In the genomic region with DNA sequence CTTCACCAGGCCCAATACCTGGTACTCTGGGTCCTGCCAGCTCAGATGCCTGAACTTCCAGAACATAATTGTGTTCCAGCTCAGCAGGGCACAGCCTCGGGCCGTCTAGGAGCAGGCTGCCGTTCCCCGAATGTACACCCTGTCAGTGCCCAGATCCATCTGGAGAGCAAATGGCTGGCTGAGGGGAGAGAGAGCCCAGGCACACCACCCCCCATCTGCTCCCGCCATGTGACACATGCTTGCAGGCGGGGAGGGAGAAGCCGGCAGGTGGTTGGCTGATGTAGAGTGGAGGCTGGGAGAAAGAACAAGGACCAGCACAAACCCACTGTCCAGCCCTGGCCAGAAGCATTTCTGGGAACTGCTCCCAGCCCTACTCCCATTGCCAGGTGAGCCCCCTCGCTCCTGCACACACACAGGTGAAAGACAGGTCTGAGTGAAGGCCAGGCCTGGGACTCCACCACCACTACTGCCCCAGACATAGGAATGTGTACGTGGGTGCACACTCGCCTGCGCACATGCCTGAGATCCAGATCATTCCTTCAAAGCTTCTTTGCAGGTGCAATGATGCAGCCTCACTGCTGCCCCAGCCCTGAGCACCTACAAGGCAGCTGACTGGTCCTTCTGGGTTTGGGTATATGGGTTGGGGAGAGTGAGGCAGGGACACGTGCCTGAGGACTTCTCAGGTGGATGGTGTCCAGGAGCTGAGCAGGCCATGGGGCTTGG, we compare ENCODE assay signal across 16 cellular contexts. TPM values are rescaled to one million over a fixed set of nuclear protein-coding genes. Genes with fewer than 3 reads are reported as not detected.
DNase-seq lines count a peak whose midpoint lies in the region; ATAC-seq and TF ChIP-seq lines count a peak whose summit lies in the region.
"Had no signal": no experiment of that assay in that cellular context is flagged by ENCODE, and none has a peak within 500 bp of the region (broad histone marks: within the 10 kb centered on the region; RNA-seq: fewer than 3 reads in every experiment).

No MANE protein-coding gene starts in this region.

- H2AFZ ChIP-seq in Loucy (ENCODE audit: low read length), result no peak overlapping the region

- peak overlapping the region; percentile 68 for H3K4me2 ChIP-seq in Loucy (ENCODE audit: low read depth, low read length, poor library complexity, severe bottlenecking)

- peak overlapping the region; percentile 54 for H3K4me3 ChIP-seq in Loucy (ENCODE audit: low read length, poor library complexity, severe bottlenecking)
- H3K4me3 ChIP-seq in CD8-positive, alpha-beta T cell (ENCODE audit: low read depth, low read length), result no peak overlapping the region

- H3K36me3 ChIP-seq in Loucy (ENCODE audit: insufficient read depth, low read length), result no peaks in the 10 kb centered on the region
- no peaks in the 10 kb centered on the region for H3K36me3 ChIP-seq in CD8-positive, alpha-beta T cell (ENCODE audit: insufficient read depth, low read length)
- H3K36me3 ChIP-seq: brain microvascular endothelial cell had no signal

- peaks cover 3% of the 10 kb centered on the region for H4K20me1 ChIP-seq in Loucy (ENCODE audit: insufficient read depth, low read length, poor library complexity, severe bottlenecking)

- CTCF ChIA-PET in WTC11 (lab: Charles Lee) (interaction anchor here (0.6 to 1.9 kb wide), 4 partner anchors 21 to 306 kb away, joined by 3 to 8 read pairs (median 5); no protein-coding TSS in a partner anchor), MCF 10A (lab: Yijun Ruan, JAX) (interaction anchor here (0.7 to 0.8 kb wide), 5 partner anchors 21 to 168 kb away, joined by 3 read pairs; no protein-coding TSS in a partner anchor)
- CTCF ChIA-PET in CD8-positive, alpha-beta T cell (lab: Charles Lee), result no interaction called here

- H3K27me3 Mint-ChIP-seq in WTC11 (ENCODE audit: low read depth), result no peaks in the 10 kb centered on the region; the same call in 1 of the 2 replicates
- H3K27me3 Mint-ChIP-seq in stimulated activated naive B cell treated with anti-CD40 and anti-IgM and Interleukin-4, amounts not matched to agents 10 μg/mL and 1 μg/mL and 100 μg/mL, for 72 hours, result peaks cover 6 to 13% of the 10 kb centered on the region in 2 donors
- H3K27me3 Mint-ChIP-seq in CD8-positive, alpha-beta T cell (ENCODE audit: low read depth), result no peaks in the 10 kb centered on the region
- H3K27me3 Mint-ChIP-seq in MCF 10A (ENCODE audit: insufficient read depth, unreplicated experiment), result no peaks in the 10 kb centered on the region

- POLR2A ChIA-PET in WTC11 (lab: Charles Lee) (interaction anchor here (1.3 kb wide), 1 partner anchor 13 kb away, joined by 3 read pairs; no protein-coding TSS in a partner anchor), MCF 10A (lab: Yijun Ruan, JAX) (interaction anchor here (0.7 kb wide), 1 partner anchor 19 kb away, joined by 4 read pairs; no protein-coding TSS in a partner anchor)
- POLR2A ChIA-PET in CD8-positive, alpha-beta T cell (lab: Charles Lee), result no interaction called here

- intact Hi-C loops in left ventricle myocardium superior (cut with micrococcal nuclease) (no loop called here), MCF 10A (cut with micrococcal nuclease) (no loop called here)
- intact Hi-C loops in CD8-positive, alpha-beta T cell (cut with DNase I, micrococcal nuclease), result no loop called here

- H3K4me3 Mint-ChIP-seq in WTC11 (no peak overlapping the region), MCF 10A (ENCODE audit: unreplicated experiment) (no peak overlapping the region)
- peak overlapping the region in 1 of 2 donors; percentile 30 for H3K4me3 Mint-ChIP-seq in stimulated activated naive B cell treated with anti-CD40 and anti-IgM and Interleukin-4, amounts not matched to agents 10 μg/mL and 1 μg/mL and 100 μg/mL, for 72 hours
- H3K4me3 Mint-ChIP-seq in CD8-positive, alpha-beta T cell, result no peak overlapping the region

- no peak overlapping the region for H3K27ac ChIP-seq in CD8-positive, alpha-beta T cell (ENCODE audit: low read depth, low read length)

- no peak overlapping the region for H3K9ac ChIP-seq in Loucy (ENCODE audit: low read depth, low read length, poor library complexity, severe bottlenecking)

- H3K36me3 Mint-ChIP-seq in WTC11 (no peaks in the 10 kb centered on the region), MCF 10A (ENCODE audit: insufficient read depth, unreplicated experiment) (no peaks in the 10 kb centered on the region)
- H3K36me3 Mint-ChIP-seq in stimulated activated naive B cell treated with anti-CD40 and anti-IgM and Interleukin-4, amounts not matched to agents 10 μg/mL and 1 μg/mL and 100 μg/mL, for 72 hours, result no peaks in the 10 kb centered on the region
- H3K36me3 Mint-ChIP-seq in CD8-positive, alpha-beta T cell, result no peaks in the 10 kb centered on the region
- H3K36me3 Mint-ChIP-seq: CD14-positive monocyte; stimulated activated memory B cell treated with anti-CD40 and anti-IgM and Interleukin-4, amounts not matched to agents 10 μg/mL and 1 μg/mL and 100 μg/mL, for 72 hours had no signal

- H3K4me1 Mint-ChIP-seq in WTC11 (peaks cover 57% of the 10 kb centered on the region), MCF 10A (ENCODE audit: insufficient read depth, unreplicated experiment) (peaks cover 42% of the 10 kb centered on the region)
- peaks cover 32 to 35% of the 10 kb centered on the region in 2 donors for H3K4me1 Mint-ChIP-seq in stimulated activated naive B cell treated with anti-CD40 and anti-IgM and Interleukin-4, amounts not matched to agents 10 μg/mL and 1 μg/mL and 100 μg/mL, for 72 hours
- H3K4me1 Mint-ChIP-seq in CD8-positive, alpha-beta T cell (ENCODE audit: low read depth), result peaks cover 13% of the 10 kb centered on the region

- no peak for ATAC-seq in WTC11
- ATAC-seq in left ventricle myocardium superior, result peak; percentile 60
- ATAC-seq in stimulated activated naive B cell treated with anti-CD40 and anti-IgM and Interleukin-4, amounts not matched to agents 10 μg/mL and 1 μg/mL and 100 μg/mL, for 72 hours (replicated peaks), result no peak
- ATAC-seq in CD8-positive, alpha-beta T cell, result no peak
- ATAC-seq: stimulated activated memory B cell treated with anti-CD40 and anti-IgM and Interleukin-4, amounts not matched to agents 10 μg/mL and 1 μg/mL and 100 μg/mL, for 72 hours had no signal

- H3K9me2 ChIP-seq in Loucy (replicated peaks; ENCODE audit: low read depth, low read length), result no peaks in the 10 kb centered on the region

- peaks cover 22% of the 10 kb centered on the region for H3K4me1 ChIP-seq in Loucy (ENCODE audit: insufficient read depth, low read length, poor library complexity, severe bottlenecking)
- H3K4me1 ChIP-seq in CD8-positive, alpha-beta T cell (ENCODE audit: insufficient read depth, low read length), result peaks cover 8% of the 10 kb centered on the region

- H3K9me3 Mint-ChIP-seq in WTC11 (no peaks in the 10 kb centered on the region), MCF 10A (ENCODE audit: unreplicated experiment) (no peaks in the 10 kb centered on the region)
- H3K9me3 Mint-ChIP-seq in stimulated activated naive B cell treated with anti-CD40 and anti-IgM and Interleukin-4, amounts not matched to agents 10 μg/mL and 1 μg/mL and 100 μg/mL, for 72 hours, result no peaks in the 10 kb centered on the region
- no peaks in the 10 kb centered on the region for H3K9me3 Mint-ChIP-seq in CD8-positive, alpha-beta T cell
- H3K9me3 Mint-ChIP-seq: CD14-positive monocyte; stimulated activated memory B cell treated with anti-CD40 and anti-IgM and Interleukin-4, amounts not matched to agents 10 μg/mL and 1 μg/mL and 100 μg/mL, for 72 hours; T-helper 2 cell treated with Interferon-gamma antibody and Interleukin-4, amounts not matched to agents 5 μg/mL and 100 μg/mL, for 36 hours had no signal

- H3K27me3 ChIP-seq in Loucy (ENCODE audit: insufficient read depth, low read length, poor library complexity, severe bottlenecking), result peaks cover 84% of the 10 kb centered on the region
- H3K27me3 ChIP-seq in CD8-positive, alpha-beta T cell (ENCODE audit: insufficient read depth, low read length), result no peaks in the 10 kb centered on the region

- no peak for TF ChIP-seq CTCF in Loucy (conservative IDR thresholded peaks at IDR 0.05; ENCODE audit: low read length)
- no peak for TF ChIP-seq CTCF in WTC11 (IDR thresholded peaks at IDR 0.05)
- no peak for TF ChIP-seq CTCF in CD8-positive, alpha-beta T cell (IDR thresholded peaks at IDR 0.05)
- TF ChIP-seq CTCF in MCF 10A (IDR thresholded peaks at IDR 0.05; ENCODE audit: unreplicated experiment), result no peak

- no TSS peak for BruUV-seq in MCF 10A (replicated peaks; lab: Mats Ljungman, UMichigan)

- H3F3A ChIP-seq in Loucy (ENCODE audit: low read depth), result no peaks in the 10 kb centered on the region

- H3K79me2 ChIP-seq in Loucy (ENCODE audit: insufficient read depth, low read length), result no peaks in the 10 kb centered on the region

- no peak overlapping the region for H3K27ac Mint-ChIP-seq in WTC11
- H3K27ac Mint-ChIP-seq in stimulated activated naive B cell treated with anti-CD40 and anti-IgM and Interleukin-4, amounts not matched to agents 10 μg/mL and 1 μg/mL and 100 μg/mL, for 72 hours, result peak overlapping the region; percentile 43
- H3K27ac Mint-ChIP-seq in CD8-positive, alpha-beta T cell, result no peak overlapping the region
- no peak overlapping the region for H3K27ac Mint-ChIP-seq in MCF 10A (ENCODE audit: low read depth, unreplicated experiment)
- H3K27ac Mint-ChIP-seq: CD14-positive monocyte; T-helper 2 cell treated with Interferon-gamma antibody and Interleukin-4, amounts not matched to agents 5 μg/mL and 100 μg/mL, for 36 hours had no signal

- H3K9me3 ChIP-seq in Loucy (ENCODE audit: insufficient read depth, low read depth, low read length), result no peaks in the 10 kb centered on the region
- H3K9me3 ChIP-seq in CD8-positive, alpha-beta T cell (ENCODE audit: low read length), result no peaks in the 10 kb centered on the region

- DNase-seq in WTC11 (ENCODE audit: low spot score), result no peak
- peak; percentile 72 for DNase-seq in left ventricle myocardium superior
- DNase-seq in stimulated activated naive B cell treated with anti-CD40 and anti-IgM and Interleukin-4, amounts not matched to agents 10 μg/mL and 1 μg/mL and 100 μg/mL, for 72 hours, result no peak
- no peak for DNase-seq in CD8-positive, alpha-beta T cell
- DNase-seq in SW480 (ENCODE audit: low spot score), result no peak
- DNase-seq in MCF 10A (ENCODE audit: unreplicated experiment), result no peak
- no peak for DNase-seq in CD1c-positive myeloid dendritic cell (ENCODE audit: extremely low spot score)
- DNase-seq: activated CD4-positive, alpha-beta T cell treated with anti-CD3 and anti-CD28 coated beads, Interleukin-2, amount 50 U/mL, for 4 hours; MV-4-11; stimulated activated CD4-positive, alpha-beta T cell treated with anti-CD3 and anti-CD28 coated beads, Interleukin-4, amount 100 ng/mL, for 4 hours had no signal

TF ChIP-seq in WTC11, 78 proteins besides CTCF, POLR2A, EP300 and RAD21 (continues in another document):
- TF ChIP-seq FOXP1 (CRISPR knock-in tag; IDR thresholded peaks at IDR 0.05; ENCODE audit: borderline replicate concordance) (peak; percentile 62; the same call in 1 of the 2 replicates), TP53 (CRISPR knock-in tag; IDR thresholded peaks at IDR 0.05) (no peak)

RNA-seq across cellular contexts. Expression of a gene that starts 53.5 kb away (rescaled TPM):
- 20.4 to 22.0 TPM (median 20.7 TPM) in 3 replicates for total RNA-seq in WTC11 (2021)
- 4.2 TPM for total RNA-seq in left ventricle myocardium superior
- total RNA-seq in CD8-positive, alpha-beta T cell, result not detected
- total RNA-seq in MCF 10A (2022), result not detected in 2 replicates
- total RNA-seq: pulmonary artery endothelial cell had no signal
